17 cellular contexts compared by ENCODE assay signal in the genomic region with DNA sequence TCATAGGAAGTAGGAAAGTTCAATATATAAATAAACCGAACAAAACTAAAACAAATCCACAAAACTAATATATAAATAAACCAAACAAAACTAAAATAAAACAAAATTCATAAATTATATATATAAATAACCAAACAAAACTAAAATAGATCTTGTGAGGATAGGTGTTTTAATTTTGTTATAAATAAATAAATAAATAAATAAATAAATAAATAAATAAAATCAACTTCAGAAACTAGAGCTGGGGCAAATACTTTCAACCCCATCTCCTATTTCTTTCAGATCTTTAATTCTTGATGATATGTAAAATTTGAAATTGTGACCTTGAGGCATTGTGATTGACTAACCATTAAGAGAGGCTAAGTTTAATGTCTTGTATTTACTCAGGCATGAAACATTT.
DNase-seq lines count a peak whose midpoint lies in the region; ATAC-seq, FAIRE-seq and TF ChIP-seq lines count a peak whose summit lies in the region.
"Had no signal": no experiment of that assay in that cellular context is flagged by ENCODE, and none has a peak within 500 bp of the region (broad histone marks: within the 10 kb centered on the region; RNA-seq: fewer than 3 reads in every experiment).

No MANE protein-coding gene starts in this region.

- no peaks in the 10 kb centered on the region for H3K4me1 Mint-ChIP-seq in MCF 10A (ENCODE audit: insufficient read depth, unreplicated experiment)

- H3K4me3 Mint-ChIP-seq in MCF 10A (ENCODE audit: unreplicated experiment) = no peak overlapping the region
- H3K4me3 Mint-ChIP-seq: CD4-positive, alpha-beta T cell; H9 had no signal

- H3K27me3 Mint-ChIP-seq in MCF 10A (ENCODE audit: insufficient read depth, unreplicated experiment) = no peaks in the 10 kb centered on the region
- H3K27me3 Mint-ChIP-seq: CD4-positive, alpha-beta T cell had no signal

- CTCF ChIA-PET in MCF 10A (lab: Yijun Ruan, JAX) = no interaction called here

- peak; percentile 69 for FAIRE-seq in G401.6 (lab: Jason Lieb, UNC)
- FAIRE-seq in colon (lab: Jason Lieb, UNC) = peak; percentile 58
- FAIRE-seq in islet of Langerhans (lab: Jason Lieb, UNC) = peak; percentile 13
- FAIRE-seq: D721Med, GM12892, GM18507, H1 had no signal

- peaks cover 9% of the 10 kb centered on the region for H3K9me3 Mint-ChIP-seq in MCF 10A (ENCODE audit: unreplicated experiment)

- no peaks in the 10 kb centered on the region for H3K36me3 Mint-ChIP-seq in MCF 10A (ENCODE audit: insufficient read depth, unreplicated experiment)

- POLR2A ChIA-PET in MCF 10A (lab: Yijun Ruan, JAX) = no interaction called here

- intact Hi-C loops in MCF 10A (cut with micrococcal nuclease) = no loop called here

- H3K27ac Mint-ChIP-seq in MCF 10A (ENCODE audit: low read depth, unreplicated experiment) = no peak overlapping the region
- H3K27ac Mint-ChIP-seq: CD4-positive, alpha-beta T cell; H9 had no signal

- no peak for TF ChIP-seq CTCF in MCF 10A (IDR thresholded peaks at IDR 0.05; ENCODE audit: unreplicated experiment)

- BruUV-seq in MCF 10A (replicated peaks; lab: Mats Ljungman, UMichigan) = no TSS peak

- ATAC-seq in GM21360 (IDR thresholded peaks at IDR 0.05; ENCODE audit: unreplicated experiment) (no peak), GM19467 (IDR thresholded peaks at IDR 0.05; ENCODE audit: unreplicated experiment) (no peak)

- no peak for DNase-seq in MCF 10A (ENCODE audit: unreplicated experiment)
- DNase-seq in 8988T = no peak
- DNase-seq: BE2C; C1 segment of cervical spinal cord; Caco-2; CD4-positive, alpha-beta T cell; GDM1; H9 had no signal
